In the genomic region with DNA sequence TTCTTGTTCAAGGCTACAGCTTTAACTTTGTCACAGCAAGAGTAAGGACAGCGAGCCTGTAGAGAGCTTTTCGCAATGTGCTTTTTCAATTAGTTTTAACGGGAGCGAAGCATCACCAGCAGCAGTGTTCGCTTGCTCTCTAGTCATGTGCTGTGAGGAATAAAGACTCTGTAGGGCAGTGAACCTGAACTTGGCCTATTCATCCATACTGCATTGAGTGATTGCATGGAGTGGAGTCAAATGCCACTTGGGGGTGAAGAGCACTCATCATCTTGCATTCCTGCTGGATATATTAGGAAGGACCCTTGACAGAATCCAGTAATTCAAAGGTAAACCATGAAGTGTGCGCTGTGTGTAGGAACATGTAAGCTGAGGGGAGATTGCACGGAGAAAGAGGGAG, we compare ENCODE assay signal across 22 cellular contexts.
"Had no signal": no experiment of that assay in that cellular context is flagged by ENCODE, and none has a peak within 500 bp of the region (broad histone marks: within the 10 kb centered on the region; RNA-seq: fewer than 3 reads in every experiment).

No MANE protein-coding gene starts in this region.

- DNase-seq: activated CD4-positive, alpha-beta T cell treated with anti-CD3 and anti-CD28 coated beads for 48 hours; activated CD4-positive, alpha-beta T cell treated with anti-CD3 and anti-CD28 coated beads, Interleukin-2, amount 50 U/mL, for 4 hours; activated CD8-positive, alpha-beta memory T cell treated with anti-CD3 and anti-CD28 coated beads, Interleukin-2, amount 50 U/mL, for 48 hours; activated CD8-positive, alpha-beta T cell treated with anti-CD3 and anti-CD28 coated beads, Interleukin-2, amount 10 ng/mL, durations not matched to agents 7 days and 5 days; activated naive CD4-positive, alpha-beta T cell treated with anti-CD3 and anti-CD28 coated beads, Interleukin-2, amount 50 U/mL, for 16 hours; activated naive CD8-positive, alpha-beta T cell treated with anti-CD3 and anti-CD28 coated beads, Interleukin-2, amount 10 ng/mL, durations not matched to agents 7 days and 5 days; activated T-cell treated with anti-CD3 and anti-CD28 coated beads, Interleukin-2, amount 50 U/mL, for 1 hour; adrenal gland; MG63; NCI-H2029 treated with DMSO at 0.1 percent for 48 hours; NCI-H2227 treated with DMSO at 0.1 percent for 48 hours; NCI-H774; NK-92 treated with Interleukin-12 subunit alpha and Interleukin-12 subunit beta, amount 100 ng/mL, for 24 hours; OCI-M1; RPMI8226; SJCRH30; SK-N-SH; T-helper 1 cell; WERI-Rb-1 had no signal

- H3K36me3 Mint-ChIP-seq: activated naive CD8-positive, alpha-beta T cell treated with anti-CD3 and anti-CD28 coated beads, Interleukin-2, amount 10 ng/mL, durations not matched to agents 7 days and 5 days had no signal

- H3K36me3 ChIP-seq: adrenal gland, MG63, SJCRH30, WERI-Rb-1 had no signal

- H3K27ac ChIP-seq: adrenal gland, SJCRH30, WERI-Rb-1 had no signal

- H3K27me3 Mint-ChIP-seq: activated naive CD8-positive, alpha-beta T cell treated with anti-CD3 and anti-CD28 coated beads, Interleukin-2, amount 10 ng/mL, durations not matched to agents 7 days and 5 days had no signal

- H3K4me3 ChIP-seq: adrenal gland, MG63, SJCRH30 had no signal

- H3K27me3 ChIP-seq: MG63 had no signal

- H3K4me3 Mint-ChIP-seq: activated CD8-positive, alpha-beta T cell treated with anti-CD3 and anti-CD28 coated beads, Interleukin-2, amount 10 ng/mL, durations not matched to agents 7 days and 5 days; activated naive CD8-positive, alpha-beta T cell treated with anti-CD3 and anti-CD28 coated beads, Interleukin-2, amount 10 ng/mL, durations not matched to agents 7 days and 5 days had no signal

- H3K9ac ChIP-seq: SK-N-SH had no signal

- H3K4me2 ChIP-seq: SK-N-SH had no signal

- H3K4me1 ChIP-seq: adrenal gland, SJCRH30 had no signal

- ATAC-seq: activated CD4-positive, CD25-positive, alpha-beta regulatory T cell treated with anti-CD3 and anti-CD28 coated beads, Interleukin-2, amount 50 U/mL, for 24 hours; activated CD8-positive, alpha-beta T cell treated with anti-CD3 and anti-CD28 coated beads, Interleukin-2, amount 10 ng/mL, durations not matched to agents 7 days and 5 days; Panc1; Right ventricle myocardium inferior had no signal

- H3K27ac Mint-ChIP-seq: activated CD8-positive, alpha-beta T cell treated with anti-CD3 and anti-CD28 coated beads, Interleukin-2, amount 10 ng/mL, durations not matched to agents 7 days and 5 days; activated naive CD8-positive, alpha-beta T cell treated with anti-CD3 and anti-CD28 coated beads, Interleukin-2, amount 10 ng/mL, durations not matched to agents 7 days and 5 days had no signal

- H3K9me3 ChIP-seq: adrenal gland, MG63, SJCRH30, SK-N-SH had no signal

- H3K9me3 Mint-ChIP-seq: activated naive CD8-positive, alpha-beta T cell treated with anti-CD3 and anti-CD28 coated beads, Interleukin-2, amount 10 ng/mL, durations not matched to agents 7 days and 5 days had no signal

- H3K4me1 Mint-ChIP-seq: activated naive CD8-positive, alpha-beta T cell treated with anti-CD3 and anti-CD28 coated beads, Interleukin-2, amount 10 ng/mL, durations not matched to agents 7 days and 5 days had no signal
